In genomic region chr4:48831532-48832015, GRCh38 we compare ENCODE assay signal across 1 cellular context.
TF ChIP-seq lines count a peak whose summit lies in the region.

No MANE protein-coding gene starts in this region.

TF ChIP-seq in endothelial cell of umbilical vein, 7 proteins besides CTCF, POLR2A, EP300 and RAD21 (continued from another document):
- TF ChIP-seq GATA2 (IDR thresholded peaks at IDR 0.05; ENCODE audit: insufficient read depth, insufficient read length, low read depth, low read length) (no peak), MAX (IDR thresholded peaks at IDR 0.05; ENCODE audit: insufficient read depth, insufficient read length) (no peak), EZH2 (IDR thresholded peaks at IDR 0.05; ENCODE audit: borderline replicate concordance, low read depth, low read length, severe bottlenecking) (no peak), POLR2AphosphoS5 (IDR thresholded peaks at IDR 0.05; ENCODE audit: insufficient read depth, low read depth, low read length) (no peak), MYC (IDR thresholded peaks at IDR 0.05; ENCODE audit: low read depth, low read length) (no peak), JUN (IDR thresholded peaks at IDR 0.05; ENCODE audit: borderline replicate concordance, insufficient read depth, insufficient read length, low read depth) (no peak)
